5 cellular contexts compared by ENCODE assay signal in the genomic region with DNA sequence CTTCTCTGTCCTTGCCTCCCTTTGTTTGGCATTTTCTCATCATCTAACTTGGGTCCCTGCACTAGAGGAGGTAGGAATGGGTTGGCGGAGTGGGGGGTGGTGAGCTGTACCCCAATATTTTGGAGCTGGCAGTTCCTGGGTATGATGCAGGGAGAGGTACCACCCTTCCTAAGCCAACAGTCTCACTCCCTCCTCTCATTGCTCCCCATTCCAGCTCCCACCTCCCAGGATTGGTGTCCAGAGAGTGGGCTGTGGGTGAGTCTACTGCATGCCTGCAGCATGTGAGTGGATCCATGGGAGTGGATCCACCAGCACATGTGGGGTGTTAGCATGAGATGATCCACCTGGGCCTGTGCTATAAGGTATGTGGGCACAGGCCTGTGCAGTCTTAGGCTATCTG. TPM values are rescaled to one million over a fixed set of nuclear protein-coding genes. Genes with fewer than 3 reads are reported as not detected.
"Had no signal": no experiment of that assay in that cellular context is flagged by ENCODE, and none has a peak within 500 bp of the region (broad histone marks: within the 10 kb centered on the region; RNA-seq: fewer than 3 reads in every experiment).

No MANE protein-coding gene starts in this region.

- H3K4me3 ChIP-seq: GM23338 had no signal

- H3K4me2 ChIP-seq: GM23338 had no signal

- H2AFZ ChIP-seq: GM23338 had no signal

- DNase-seq: H9, HCEC 1CT, IMR-90 had no signal

- ATAC-seq: GM23338 had no signal

RNA-seq across cellular contexts. Expression of a gene that starts 59.7 kb away (rescaled TPM):
- total RNA-seq: HT-29, IMR-90 had no signal
- polyA plus RNA-seq: IMR-90 had no signal
